ENCODE assay signal across 8 cellular contexts in the genomic region with DNA sequence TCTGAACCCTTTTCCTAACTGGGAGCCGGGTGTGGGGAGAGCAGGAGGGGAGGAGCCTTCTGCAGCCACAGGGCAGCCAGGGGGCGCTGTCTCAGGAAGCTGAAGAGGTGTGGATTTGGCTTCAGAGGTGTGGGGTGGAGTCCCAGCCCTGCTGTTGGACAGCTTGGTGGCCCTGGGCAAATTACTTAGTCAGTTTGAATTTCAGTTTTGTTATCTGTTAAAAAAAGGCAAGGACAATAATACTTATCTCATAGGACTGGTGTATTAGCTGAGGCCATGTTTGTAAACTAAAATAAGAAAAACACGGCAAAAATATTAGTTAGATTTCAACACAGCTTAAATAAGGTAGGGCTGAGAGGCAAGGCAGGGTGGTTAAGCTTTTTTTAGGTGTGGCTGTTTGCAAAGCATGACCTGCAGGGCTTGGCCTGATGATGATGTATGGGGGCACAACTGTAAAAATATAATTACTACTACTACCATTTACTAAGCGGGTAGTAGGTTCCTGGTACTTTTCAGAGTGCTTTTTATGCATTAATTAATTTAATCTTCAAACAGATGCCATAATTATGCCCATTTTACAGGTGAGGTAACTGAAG.
DNase-seq lines count a peak whose midpoint lies in the region; ATAC-seq and TF ChIP-seq lines count a peak whose summit lies in the region.

No MANE protein-coding gene starts in this region.

- no peak for TF ChIP-seq POLR2A in prostate gland (IDR thresholded peaks at IDR 0.05)

- H3K4me3 Mint-ChIP-seq in activated naive CD8-positive, alpha-beta T cell treated with anti-CD3 and anti-CD28 coated beads for 36 hours = no peak overlapping the region

- H3K27me3 ChIP-seq in prostate gland (replicated peaks; ENCODE audit: insufficient read depth) = no peaks in the 10 kb centered on the region

- H3K4me3 ChIP-seq in prostate gland = no peak overlapping the region

- WGBS in prostate gland = 44% methylated on average over 4 of the region's 4 CpGs

- peak; percentile 75 for TF ChIP-seq CTCF in RWPE1 (conservative IDR thresholded peaks at IDR 0.05; ENCODE audit: low read depth)
- TF ChIP-seq CTCF in prostate gland (IDR thresholded peaks at IDR 0.05) = peak; percentile 57 to 90 (median 86)

- H3K4me1 Mint-ChIP-seq in activated naive CD8-positive, alpha-beta T cell treated with anti-CD3 and anti-CD28 coated beads for 36 hours = peaks cover 7% of the 10 kb centered on the region

- no peak overlapping the region for H3K27ac Mint-ChIP-seq in activated naive CD8-positive, alpha-beta T cell treated with anti-CD3 and anti-CD28 coated beads for 36 hours

- in situ Hi-C loops in KBM-7 (cut with MboI; ENCODE audit: low pct_unique_long_range_greater_than_20kb, low sequenced_read_pairs) = no loop called here

- peaks cover 11% of the 10 kb centered on the region for H3K27me3 Mint-ChIP-seq in activated naive CD8-positive, alpha-beta T cell treated with anti-CD3 and anti-CD28 coated beads for 36 hours

- H3K4me1 ChIP-seq in prostate gland (replicated peaks) = no peaks in the 10 kb centered on the region

- POLR2A ChIA-PET in RWPE1 (lab: Yijun Ruan, JAX; ENCODE audit: low non-redundant PET) = no interaction called here

- H3K27ac ChIP-seq in RWPE1 (peak overlapping the region; percentile 55), prostate gland (no peak overlapping the region)

- no peaks in the 10 kb centered on the region for H3K9me3 ChIP-seq in prostate gland

- ATAC-seq in GM21619 (IDR thresholded peaks at IDR 0.05; ENCODE audit: unreplicated experiment) (peak; percentile 93), GM19324 (IDR thresholded peaks at IDR 0.05; ENCODE audit: low FRiP score, unreplicated experiment) (no peak)

- intact Hi-C loops in cardiac septum (cut with DNase I) (loop anchor here (1.0 to 5.0 kb wide), 2 partner anchors 45 to 112 kb away; a partner anchor contains a TSS), prostate gland (cut with DNase I) (loop anchor here (5.0 kb wide), 1 partner anchor 105 kb away; no protein-coding TSS in a partner anchor)

- no peaks in the 10 kb centered on the region for H3K36me3 ChIP-seq in prostate gland

- no peaks in the 10 kb centered on the region for H3K36me3 Mint-ChIP-seq in activated naive CD8-positive, alpha-beta T cell treated with anti-CD3 and anti-CD28 coated beads for 36 hours

- CTCF ChIA-PET in RWPE1 (lab: Yijun Ruan, JAX) = interaction anchor here (0.6 to 2.0 kb wide), 12 partner anchors 11 to 112 kb away, joined by 3 to 15 read pairs (median 5); a partner anchor contains a TSS

- no peaks in the 10 kb centered on the region for H3K9me3 Mint-ChIP-seq in activated naive CD8-positive, alpha-beta T cell treated with anti-CD3 and anti-CD28 coated beads for 36 hours

- DNase-seq in ELF-1 (ENCODE audit: low read depth, low spot score) = peak; percentile 94
- peak; percentile 75 for DNase-seq in KBM-7
- DNase-seq in RWPE1 (ENCODE audit: low spot score) = peak; percentile 90
- DNase-seq in activated naive CD8-positive, alpha-beta T cell treated with anti-CD3 and anti-CD28 coated beads for 36 hours = peak; percentile 60
- DNase-seq in cardiac septum (ENCODE audit: low spot score) = peak; percentile 87
- peak; percentile 82 for DNase-seq in prostate gland (ENCODE audit: low spot score)
